ENCODE assay signal across 3 cellular contexts in genomic region chr20:56524444-56524843, GRCh38. TPM values are rescaled to one million over a fixed set of nuclear protein-coding genes. Genes with fewer than 3 reads are reported as not detected.
"Had no signal": no experiment of that assay in that cellular context is flagged by ENCODE, and none has a peak within 500 bp of the region (broad histone marks: within the 10 kb centered on the region; RNA-seq: fewer than 3 reads in every experiment).

TSS of gene FAM209A (plus strand) at chr20:56524744. CDS start at chr20:56524809, 65 bp downstream.

RNA-seq across cellular contexts. Expression of gene FAM209A, which starts in this region (rescaled TPM):
- total RNA-seq: GM23338, H1, H9 had no signal
- polyA plus RNA-seq: GM23338 had no signal
